Comparison of ENCODE assay signal across 11 cellular contexts in genomic region chr1:42939216-42939615, GRCh38. TPM values are rescaled to one million over a fixed set of nuclear protein-coding genes. Genes with fewer than 3 reads are reported as not detected.
DNase-seq lines count a peak whose midpoint lies in the region; ATAC-seq and TF ChIP-seq lines count a peak whose summit lies in the region.
"Had no signal": no experiment of that assay in that cellular context is flagged by ENCODE, and none has a peak within 500 bp of the region (broad histone marks: within the 10 kb centered on the region; RNA-seq: fewer than 3 reads in every experiment).

No MANE protein-coding gene starts in this region.

- H3K4me1 Mint-ChIP-seq in activated T-cell treated with anti-CD3 and anti-CD28 coated beads, Interleukin-2, amount 50 U/mL, for 72 hours (ENCODE audit: low read depth), result peaks cover 98% of the 10 kb centered on the region
- H3K4me1 Mint-ChIP-seq in activated T-helper 17 cell treated with anti-CD3 and anti-CD28 coated beads, Interleukin-2, amount 50 U/mL, for 72 hours, result peaks cover 74% of the 10 kb centered on the region

- peaks cover 12 to 35% of the 10 kb centered on the region in 2 donors for H3K36me3 Mint-ChIP-seq in activated T-cell treated with anti-CD3 and anti-CD28 coated beads, Interleukin-2, amount 50 U/mL, for 72 hours (ENCODE audit: insufficient read depth in 2 of 2)
- peaks cover 100% of the 10 kb centered on the region for H3K36me3 Mint-ChIP-seq in activated T-helper 17 cell treated with anti-CD3 and anti-CD28 coated beads, Interleukin-2, amount 50 U/mL, for 72 hours (ENCODE audit: low read depth)

- peaks cover 99% of the 10 kb centered on the region for H3K4me1 ChIP-seq in lower lobe of right lung
- H3K4me1 ChIP-seq in tibial artery, result peaks cover 0 to 82% (median 62%) of the 10 kb centered on the region in 4 donors

- H3K27ac Mint-ChIP-seq in activated T-cell treated with anti-CD3 and anti-CD28 coated beads, Interleukin-2, amount 50 U/mL, for 72 hours, result peak overlapping the region; percentile 84
- H3K27ac Mint-ChIP-seq in activated T-helper 17 cell treated with anti-CD3 and anti-CD28 coated beads, Interleukin-2, amount 50 U/mL, for 72 hours, result peak overlapping the region; percentile 89

- no peaks in the 10 kb centered on the region for H3K27me3 Mint-ChIP-seq in activated T-cell treated with anti-CD3 and anti-CD28 coated beads, Interleukin-2, amount 50 U/mL, for 72 hours (ENCODE audit: low read depth)
- no peaks in the 10 kb centered on the region for H3K27me3 Mint-ChIP-seq in activated T-helper 17 cell treated with anti-CD3 and anti-CD28 coated beads, Interleukin-2, amount 50 U/mL, for 72 hours

- H3K27me3 ChIP-seq in lower lobe of right lung (ENCODE audit: low read depth) (no peaks in the 10 kb centered on the region), tibial artery (no peaks in the 10 kb centered on the region)
- H3K27me3 ChIP-seq: BE2C had no signal

- H3K36me3 ChIP-seq in lower lobe of right lung (no peaks in the 10 kb centered on the region), tibial artery (peaks cover 0 to 33% (median 12%) of the 10 kb centered on the region in 3 donors)

- H3K9me3 ChIP-seq in lower lobe of right lung, result no peaks in the 10 kb centered on the region
- H3K9me3 ChIP-seq in tibial artery, result no peaks in the 10 kb centered on the region
- H3K9me3 ChIP-seq: BE2C had no signal

- intact Hi-C loops in lower lobe of right lung (cut with DNase I) (no loop called here), tibial artery (cut with DNase I; ENCODE audit: low total_unique reads) (no loop called here)

- H3K4me3 Mint-ChIP-seq in activated T-cell treated with anti-CD3 and anti-CD28 coated beads, Interleukin-2, amount 50 U/mL, for 72 hours, result peak overlapping the region in 1 of 2 donors; percentile 62
- H3K4me3 Mint-ChIP-seq in activated T-helper 17 cell treated with anti-CD3 and anti-CD28 coated beads, Interleukin-2, amount 50 U/mL, for 72 hours, result peak overlapping the region; percentile 69

- no peak for ATAC-seq in activated T-cell treated with anti-CD3 and anti-CD28 coated beads, Interleukin-2, amount 50 U/mL, for 72 hours (replicated peaks in 1 of 2)
- no peak for ATAC-seq in activated T-helper 17 cell treated with anti-CD3 and anti-CD28 coated beads, Interleukin-2, amount 50 U/mL, for 72 hours (replicated peaks)
- ATAC-seq in lower lobe of right lung (peak; percentile 17 to 56), HG02763 (IDR thresholded peaks at IDR 0.05; ENCODE audit: unreplicated experiment) (no peak), GM19452 (IDR thresholded peaks at IDR 0.05; ENCODE audit: unreplicated experiment) (no peak)

- TF ChIP-seq CTCF in lower lobe of right lung (IDR thresholded peaks at IDR 0.05), result no peak
- no peak for TF ChIP-seq CTCF in tibial artery (IDR thresholded peaks at IDR 0.05)

- H3K9me3 Mint-ChIP-seq in activated T-cell treated with anti-CD3 and anti-CD28 coated beads, Interleukin-2, amount 50 U/mL, for 72 hours, result no peaks in the 10 kb centered on the region
- H3K9me3 Mint-ChIP-seq in activated T-helper 17 cell treated with anti-CD3 and anti-CD28 coated beads, Interleukin-2, amount 50 U/mL, for 72 hours, result no peaks in the 10 kb centered on the region

- H3K27ac ChIP-seq in lower lobe of right lung, result no peak overlapping the region
- H3K27ac ChIP-seq in tibial artery, result peak overlapping the region; percentile 72 to 84

- no peak for DNase-seq in activated T-cell treated with anti-CD3 and anti-CD28 coated beads, Interleukin-2, amount 50 U/mL, for 72 hours
- DNase-seq in activated T-cell treated with anti-CD3 and anti-CD28 coated beads for 4 hours (no peak), lower lobe of right lung (no peak), tibial artery (peak in 1 of 2 donors; percentile 55)
- no peak for DNase-seq in stimulated activated CD8-positive, alpha-beta memory T cell treated with anti-CD3 and anti-CD28 coated beads, Interleukin-4, amount 100 ng/mL, for 48 hours
- DNase-seq: BE2C, hypothalamus, NCI-H446 treated with DMSO at 0.1 percent for 48 hours had no signal

- no peak overlapping the region for H3K4me3 ChIP-seq in lower lobe of right lung
- no peak overlapping the region for H3K4me3 ChIP-seq in tibial artery

RNA-seq across cellular contexts. Expression of gene SLC2A1, which starts 19.5 kb away (rescaled TPM):
- total RNA-seq in activated T-cell treated with anti-CD3 and anti-CD28 coated beads, Interleukin-2, amount 50 U/mL, for 72 hours, result 10 to 100 TPM; 41.7 to 51.9 TPM
- 100 to 1,000 TPM; 217 to 280 TPM for total RNA-seq in activated T-helper 17 cell treated with anti-CD3 and anti-CD28 coated beads, Interleukin-2, amount 50 U/mL, for 72 hours
- total RNA-seq in lower lobe of right lung, result 10.6 TPM

Comparison
In these comparisons a context has a peak if more than half of its experiments do, and no peak if none do; other contexts are left out.
1. ATAC-seq: peak in lower lobe of right lung (2 of 2); none in activated T-cell treated with anti-CD3 and anti-CD28 coated beads, Interleukin-2, amount 50 U/mL, for 72 hours (0 of 2), activated T-helper 17 cell treated with anti-CD3 and anti-CD28 coated beads, Interleukin-2, amount 50 U/mL, for 72 hours (single experiment), HG02763 (single experiment) and GM19452 (single experiment).
2. RNA of gene SLC2A1, which starts 19.5 kb away (total RNA-seq): 217 to 280 TPM in activated T-helper 17 cell treated with anti-CD3 and anti-CD28 coated beads, Interleukin-2, amount 50 U/mL, for 72 hours; 41.7 to 51.9 TPM in activated T-cell treated with anti-CD3 and anti-CD28 coated beads, Interleukin-2, amount 50 U/mL, for 72 hours and 10.6 TPM in lower lobe of right lung (single experiment); every median in the first group is over 4 times any median in the second.